ENCODE assay signal across 16 cellular contexts in genomic region chr6:26034901-26035300, GRCh38. TPM values are rescaled to one million over a fixed set of nuclear protein-coding genes. Genes with fewer than 3 reads are reported as not detected.
A peak's percentile ranks its signal among the peaks of the same experiment; 100 is the strongest.
DNase-seq lines count a peak whose midpoint lies in the region; ATAC-seq and TF ChIP-seq lines count a peak whose summit lies in the region.
"Had no signal": no experiment of that assay in that cellular context is flagged by ENCODE, and none has a peak within 500 bp of the region (broad histone marks: within the 10 kb centered on the region; RNA-seq: fewer than 3 reads in every experiment).

No MANE protein-coding gene starts in this region.

- CTCF ChIA-PET in activated CD8-positive, alpha-beta memory T cell treated with anti-CD3 and anti-CD28 coated beads, Interleukin-2, amount 10 ng/mL, durations not matched to agents 7 days and 5 days (lab: Charles Lee): interaction anchor here (0.6 kb wide), 1 partner anchor 8 kb away, joined by 3 read pairs; a partner anchor contains a TSS

- H3K9ac ChIP-seq in NT2/D1 (ENCODE audit: insufficient read length, low read depth): peak overlapping the region; percentile 74

- ATAC-seq in activated CD8-positive, alpha-beta memory T cell treated with anti-CD3 and anti-CD28 coated beads, Interleukin-2, amount 10 ng/mL, durations not matched to agents 7 days and 5 days: no peak
- ATAC-seq in HG02642 (IDR thresholded peaks at IDR 0.05; ENCODE audit: poor library complexity, unreplicated experiment): no peak
- no peak for ATAC-seq in HG03139 (IDR thresholded peaks at IDR 0.05; ENCODE audit: unreplicated experiment)
- ATAC-seq: gastroesophageal sphincter, left colon had no signal

- H3K36me3 ChIP-seq in NT2/D1 (ENCODE audit: insufficient read depth, insufficient read length, low read length): no peaks in the 10 kb centered on the region
- H3K36me3 ChIP-seq: gastroesophageal sphincter, vagina had no signal

- H3K36me3 Mint-ChIP-seq in activated CD8-positive, alpha-beta memory T cell treated with anti-CD3 and anti-CD28 coated beads, Interleukin-2, amount 10 ng/mL, durations not matched to agents 7 days and 5 days: peaks cover 7% of the 10 kb centered on the region
- H3K36me3 Mint-ChIP-seq in dendritic cell treated with granulocyte-macrophage colony-stimulating factor and Interleukin-4, amounts not matched to agents 40 ng/mL and 50 ng/mL, for 4 days (ENCODE audit: low read depth): no peaks in the 10 kb centered on the region
- no peaks in the 10 kb centered on the region for H3K36me3 Mint-ChIP-seq in progenitor cell of endocrine pancreas (ENCODE audit: insufficient read depth)

- no peaks in the 10 kb centered on the region for H3K4me1 ChIP-seq in NT2/D1 (ENCODE audit: insufficient read depth, insufficient read length)

- peak overlapping the region; percentile 99 for H3K27ac Mint-ChIP-seq in activated CD8-positive, alpha-beta memory T cell treated with anti-CD3 and anti-CD28 coated beads, Interleukin-2, amount 10 ng/mL, durations not matched to agents 7 days and 5 days
- H3K27ac Mint-ChIP-seq in dendritic cell treated with granulocyte-macrophage colony-stimulating factor and Interleukin-4, amounts not matched to agents 40 ng/mL and 50 ng/mL, for 4 days: peak overlapping the region; percentile 91
- peak overlapping the region; percentile 37 for H3K27ac Mint-ChIP-seq in progenitor cell of endocrine pancreas

- no peak for TF ChIP-seq CTCF in progenitor cell of endocrine pancreas (IDR thresholded peaks at IDR 0.05; ENCODE audit: unreplicated experiment)

- DNase-seq in activated CD8-positive, alpha-beta memory T cell treated with anti-CD3 and anti-CD28 coated beads, Interleukin-2, amount 10 ng/mL, durations not matched to agents 7 days and 5 days: no peak
- DNase-seq in activated CD8-positive, alpha-beta memory T cell treated with anti-CD3 and anti-CD28 coated beads, Interleukin-2, amount 50 U/mL, for 48 hours: no peak
- DNase-seq in NT2/D1 (ENCODE audit: low read depth, low spot score): no peak
- no peak for DNase-seq in progenitor cell of endocrine pancreas (ENCODE audit: low spot score, unreplicated experiment)
- DNase-seq in EL: no peak
- DNase-seq: anterior cingulate cortex; dorsolateral prefrontal cortex; left colon; NCI-H1436 treated with DMSO at 0.1 percent for 48 hours; NK-92 treated with Interleukin-12 subunit alpha and Interleukin-12 subunit beta, amount 100 ng/mL, for 24 hours; SW 1271 had no signal

- no peaks in the 10 kb centered on the region for H3K9me3 ChIP-seq in NT2/D1 (ENCODE audit: insufficient read depth, low read length)
- H3K9me3 ChIP-seq: gastroesophageal sphincter, vagina had no signal

- intact Hi-C loops in dendritic cell treated with granulocyte-macrophage colony-stimulating factor and Interleukin-4, amounts not matched to agents 40 ng/mL and 50 ng/mL, for 4 days (cut with micrococcal nuclease): no loop called here

- no peaks in the 10 kb centered on the region for H3K27me3 ChIP-seq in NT2/D1 (ENCODE audit: insufficient read depth, insufficient read length)
- H3K27me3 ChIP-seq: gastroesophageal sphincter, vagina had no signal

- H3K4me1 Mint-ChIP-seq in activated CD8-positive, alpha-beta memory T cell treated with anti-CD3 and anti-CD28 coated beads, Interleukin-2, amount 10 ng/mL, durations not matched to agents 7 days and 5 days: peaks cover 43% of the 10 kb centered on the region
- peaks cover 33% of the 10 kb centered on the region for H3K4me1 Mint-ChIP-seq in dendritic cell treated with granulocyte-macrophage colony-stimulating factor and Interleukin-4, amounts not matched to agents 40 ng/mL and 50 ng/mL, for 4 days (ENCODE audit: low read depth)
- H3K4me1 Mint-ChIP-seq in progenitor cell of endocrine pancreas (ENCODE audit: low read depth): peaks cover 28% of the 10 kb centered on the region

- H3K27me3 Mint-ChIP-seq in activated CD8-positive, alpha-beta memory T cell treated with anti-CD3 and anti-CD28 coated beads, Interleukin-2, amount 10 ng/mL, durations not matched to agents 7 days and 5 days: peaks cover 8% of the 10 kb centered on the region
- H3K27me3 Mint-ChIP-seq in dendritic cell treated with granulocyte-macrophage colony-stimulating factor and Interleukin-4, amounts not matched to agents 40 ng/mL and 50 ng/mL, for 4 days: no peaks in the 10 kb centered on the region
- no peaks in the 10 kb centered on the region for H3K27me3 Mint-ChIP-seq in progenitor cell of endocrine pancreas

- H3K4me3 ChIP-seq in NT2/D1 (ENCODE audit: insufficient read length, low read depth): peak overlapping the region; percentile 62
- H3K4me3 ChIP-seq: gastroesophageal sphincter, vagina had no signal

- no peaks in the 10 kb centered on the region for H3K9me3 Mint-ChIP-seq in activated CD8-positive, alpha-beta memory T cell treated with anti-CD3 and anti-CD28 coated beads, Interleukin-2, amount 10 ng/mL, durations not matched to agents 7 days and 5 days (ENCODE audit: low read depth)
- H3K9me3 Mint-ChIP-seq in dendritic cell treated with granulocyte-macrophage colony-stimulating factor and Interleukin-4, amounts not matched to agents 40 ng/mL and 50 ng/mL, for 4 days: no peaks in the 10 kb centered on the region
- H3K9me3 Mint-ChIP-seq in progenitor cell of endocrine pancreas (ENCODE audit: low read depth): no peaks in the 10 kb centered on the region

- H3K4me3 Mint-ChIP-seq in activated CD8-positive, alpha-beta memory T cell treated with anti-CD3 and anti-CD28 coated beads, Interleukin-2, amount 10 ng/mL, durations not matched to agents 7 days and 5 days: peak overlapping the region; percentile 47
- no peak overlapping the region for H3K4me3 Mint-ChIP-seq in dendritic cell treated with granulocyte-macrophage colony-stimulating factor and Interleukin-4, amounts not matched to agents 40 ng/mL and 50 ng/mL, for 4 days
- no peak overlapping the region for H3K4me3 Mint-ChIP-seq in progenitor cell of endocrine pancreas (ENCODE audit: low read depth)

RNA-seq across cellular contexts. Expression of gene HFE, which starts 52.3 kb away (rescaled TPM):
- 1 to 10 TPM; 1.6 to 3.4 TPM for total RNA-seq in activated CD8-positive, alpha-beta memory T cell treated with anti-CD3 and anti-CD28 coated beads, Interleukin-2, amount 10 ng/mL, durations not matched to agents 7 days and 5 days
- 1.1 and 1.8 TPM in 2 replicates for total RNA-seq in progenitor cell of endocrine pancreas

Comparison
In these comparisons a context has a peak if more than half of its experiments do, and no peak if none do; other contexts are left out.
1. H3K27ac Mint-ChIP-seq: peak in every context shown above with its lines; median percentile 99 in activated CD8-positive, alpha-beta memory T cell treated with anti-CD3 and anti-CD28 coated beads, Interleukin-2, amount 10 ng/mL, durations not matched to agents 7 days and 5 days; 91 in dendritic cell treated with granulocyte-macrophage colony-stimulating factor and Interleukin-4, amounts not matched to agents 40 ng/mL and 50 ng/mL, for 4 days; 37 in progenitor cell of endocrine pancreas.